In genomic region chr16:27436065-27436464, GRCh38 we compare ENCODE assay signal across 16 cellular contexts. TPM values are rescaled to one million over a fixed set of nuclear protein-coding genes. Genes with fewer than 3 reads are reported as not detected.
DNase-seq lines count a peak whose midpoint lies in the region; ATAC-seq and TF ChIP-seq lines count a peak whose summit lies in the region.
"Had no signal": no experiment of that assay in that cellular context is flagged by ENCODE, and none has a peak within 500 bp of the region (broad histone marks: within the 10 kb centered on the region; RNA-seq: fewer than 3 reads in every experiment).

No MANE protein-coding gene starts in this region.

- intact Hi-C loops in activated CD4-positive, alpha-beta T cell treated with anti-CD3 and anti-CD28 coated beads, Interleukin-2, amount 10 ng/mL, durations not matched to agents 24 days and 14 days (cut with micrococcal nuclease): no loop called here
- intact Hi-C loops in spleen (cut with DNase I; ENCODE audit: low total_unique reads) (no loop called here), mucosa of descending colon (cut with DNase I, micrococcal nuclease) (no loop called here)

- TF ChIP-seq CTCF in spleen (IDR thresholded peaks at IDR 0.05 in 8 of 11, conservative IDR thresholded peaks at IDR 0.05 in 3 of 11) (no peak), mucosa of descending colon (IDR thresholded peaks at IDR 0.05) (no peak)

- peaks cover 25% of the 10 kb centered on the region for H3K4me1 Mint-ChIP-seq in activated CD4-positive, alpha-beta T cell treated with anti-CD3 and anti-CD28 coated beads, Interleukin-2, amount 10 ng/mL, durations not matched to agents 24 days and 14 days
- H3K4me1 Mint-ChIP-seq in activated CD8-positive, alpha-beta T cell treated with anti-CD3 and anti-CD28 coated beads, Interleukin-2, amount 10 ng/mL, durations not matched to agents 7 days and 5 days (ENCODE audit: low read depth): peaks cover 24% of the 10 kb centered on the region
- peaks cover 15 to 17% of the 10 kb centered on the region in 2 donors for H3K4me1 Mint-ChIP-seq in effector memory CD8-positive, alpha-beta T cell (ENCODE audit: low read depth in 2 of 2)

- H3K9me3 ChIP-seq in spleen: no peaks in the 10 kb centered on the region
- no peaks in the 10 kb centered on the region for H3K9me3 ChIP-seq in mucosa of descending colon
- H3K9me3 ChIP-seq: A549, SJCRH30, testis had no signal

- CTCF ChIA-PET in activated CD8-positive, alpha-beta T cell treated with anti-CD3 and anti-CD28 coated beads, Interleukin-2, amount 10 ng/mL, durations not matched to agents 7 days and 5 days (lab: Charles Lee): no interaction called here

- no peak for ATAC-seq in activated CD8-positive, alpha-beta T cell treated with anti-CD3 and anti-CD28 coated beads, Interleukin-2, amount 10 ng/mL, durations not matched to agents 7 days and 5 days
- no peak for ATAC-seq in effector memory CD8-positive, alpha-beta T cell (replicated peaks)
- ATAC-seq in mucosa of descending colon (no peak), HG03159 (IDR thresholded peaks at IDR 0.05; ENCODE audit: unreplicated experiment) (no peak)
- ATAC-seq: A549, left colon had no signal

- POLR2A ChIA-PET in activated CD8-positive, alpha-beta T cell treated with anti-CD3 and anti-CD28 coated beads, Interleukin-2, amount 10 ng/mL, durations not matched to agents 7 days and 5 days (lab: Charles Lee): no interaction called here

- peaks cover 0 to 14% (median 0%) of the 10 kb centered on the region in 7 donors for H3K27me3 ChIP-seq in spleen (replicated peaks in 1 of 7)
- H3K27me3 ChIP-seq: SJCRH30, testis had no signal

- no peak overlapping the region for H3K4me3 ChIP-seq in spleen
- no peak overlapping the region for H3K4me3 ChIP-seq in mucosa of descending colon
- H3K4me3 ChIP-seq: A549, SJCRH30, testis had no signal

- no peak for TF ChIP-seq POLR2A in spleen (IDR thresholded peaks at IDR 0.05)

- no peak overlapping the region for H3K27ac ChIP-seq in spleen
- H3K27ac ChIP-seq: A549, SJCRH30, testis had no signal

- no peak overlapping the region for H3K4me3 Mint-ChIP-seq in activated CD4-positive, alpha-beta T cell treated with anti-CD3 and anti-CD28 coated beads, Interleukin-2, amount 10 ng/mL, durations not matched to agents 24 days and 14 days
- no peak overlapping the region for H3K4me3 Mint-ChIP-seq in activated CD8-positive, alpha-beta T cell treated with anti-CD3 and anti-CD28 coated beads, Interleukin-2, amount 10 ng/mL, durations not matched to agents 7 days and 5 days
- no peak overlapping the region for H3K4me3 Mint-ChIP-seq in effector memory CD8-positive, alpha-beta T cell

- peak overlapping the region; percentile 41 for H3K27ac Mint-ChIP-seq in activated CD4-positive, alpha-beta T cell treated with anti-CD3 and anti-CD28 coated beads, Interleukin-2, amount 10 ng/mL, durations not matched to agents 24 days and 14 days
- H3K27ac Mint-ChIP-seq in activated CD8-positive, alpha-beta T cell treated with anti-CD3 and anti-CD28 coated beads, Interleukin-2, amount 10 ng/mL, durations not matched to agents 7 days and 5 days: peak overlapping the region; percentile 57
- peak overlapping the region; percentile 90 to 91 for H3K27ac Mint-ChIP-seq in effector memory CD8-positive, alpha-beta T cell

- WGBS in spleen, 5 donors: 95 to 100% (median 96%) methylated on average over 8 of the region's 8 CpGs

- H3K4me1 ChIP-seq in spleen (peaks cover 0 to 27% (median 9%) of the 10 kb centered on the region in 6 donors), mucosa of descending colon (ENCODE audit: low read depth) (no peaks in the 10 kb centered on the region)
- H3K4me1 ChIP-seq: A549, testis had no signal

- peaks cover 81% of the 10 kb centered on the region for H3K36me3 Mint-ChIP-seq in activated CD4-positive, alpha-beta T cell treated with anti-CD3 and anti-CD28 coated beads, Interleukin-2, amount 10 ng/mL, durations not matched to agents 24 days and 14 days (ENCODE audit: low read depth)
- peaks cover 71% of the 10 kb centered on the region for H3K36me3 Mint-ChIP-seq in activated CD8-positive, alpha-beta T cell treated with anti-CD3 and anti-CD28 coated beads, Interleukin-2, amount 10 ng/mL, durations not matched to agents 7 days and 5 days (ENCODE audit: low read depth)
- peaks cover 80% of the 10 kb centered on the region for H3K36me3 Mint-ChIP-seq in effector memory CD8-positive, alpha-beta T cell (ENCODE audit: insufficient read depth)

- H3K27me3 Mint-ChIP-seq in activated CD4-positive, alpha-beta T cell treated with anti-CD3 and anti-CD28 coated beads, Interleukin-2, amount 10 ng/mL, durations not matched to agents 24 days and 14 days: no peaks in the 10 kb centered on the region
- H3K27me3 Mint-ChIP-seq in activated CD8-positive, alpha-beta T cell treated with anti-CD3 and anti-CD28 coated beads, Interleukin-2, amount 10 ng/mL, durations not matched to agents 7 days and 5 days (ENCODE audit: low read depth): no peaks in the 10 kb centered on the region
- H3K27me3 Mint-ChIP-seq in effector memory CD8-positive, alpha-beta T cell: no peaks in the 10 kb centered on the region

- H3K9me3 Mint-ChIP-seq in activated CD4-positive, alpha-beta T cell treated with anti-CD3 and anti-CD28 coated beads, Interleukin-2, amount 10 ng/mL, durations not matched to agents 24 days and 14 days: no peaks in the 10 kb centered on the region
- H3K9me3 Mint-ChIP-seq in activated CD8-positive, alpha-beta T cell treated with anti-CD3 and anti-CD28 coated beads, Interleukin-2, amount 10 ng/mL, durations not matched to agents 7 days and 5 days (ENCODE audit: insufficient read depth): no peaks in the 10 kb centered on the region
- no peaks in the 10 kb centered on the region for H3K9me3 Mint-ChIP-seq in effector memory CD8-positive, alpha-beta T cell

- H3K36me3 ChIP-seq in spleen (peaks cover 0 to 79% (median 12%) of the 10 kb centered on the region in 6 donors), mucosa of descending colon (ENCODE audit: low read depth) (no peaks in the 10 kb centered on the region)

- DNase-seq in activated CD4-positive, alpha-beta T cell treated with anti-CD3 and anti-CD28 coated beads, Interleukin-2, amount 10 ng/mL, durations not matched to agents 24 days and 14 days: no peak
- DNase-seq in activated CD4-positive, alpha-beta T cell treated with anti-CD3 and anti-CD28 coated beads, Interleukin-2, amount 50 U/mL, for 4 hours: no peak
- peak; percentile 16 for DNase-seq in activated CD8-positive, alpha-beta T cell treated with anti-CD3 and anti-CD28 coated beads, Interleukin-2, amount 10 ng/mL, durations not matched to agents 7 days and 5 days
- DNase-seq in effector memory CD8-positive, alpha-beta T cell: no peak
- peak; percentile 47 for DNase-seq in spleen
- no peak for DNase-seq in mucosa of descending colon
- DNase-seq in T1000 (lab: John Stamatoyannopoulos, UW): no peak
- DNase-seq: COR-L47, GF-D8, left colon, NCI-H1417, NCI-H345, SJCRH30 had no signal

RNA-seq across cellular contexts. Expression of gene IL21R, which starts 34.1 kb away (rescaled TPM):
- total RNA-seq in activated CD4-positive, alpha-beta T cell treated with anti-CD3 and anti-CD28 coated beads, Interleukin-2, amount 10 ng/mL, durations not matched to agents 24 days and 14 days: 94.9 and 100 TPM in 2 replicates
- total RNA-seq in activated CD8-positive, alpha-beta T cell treated with anti-CD3 and anti-CD28 coated beads, Interleukin-2, amount 10 ng/mL, durations not matched to agents 7 days and 5 days: 10 to 100 TPM; 23.5 to 24.2 TPM
- total RNA-seq in spleen: 10 to 100 TPM in 6 of 7 donors, 1 to 10 TPM in 1; 8.7 to 19.7 (median 13.0) TPM
- 1 to 10 TPM; 2.7 to 6.0 (median 3.3) TPM for polyA plus RNA-seq in spleen
- total RNA-seq in mucosa of descending colon: 1 to 10 TPM in 2 of 3 donors, under 1 TPM in 1; 0.47 to 1.4 (median 1.0) TPM

Comparison
In these comparisons a context has a peak if more than half of its experiments do, and no peak if none do; other contexts are left out.
1. DNase-seq: peak in activated CD8-positive, alpha-beta T cell treated with anti-CD3 and anti-CD28 coated beads, Interleukin-2, amount 10 ng/mL, durations not matched to agents 7 days and 5 days (single experiment) and spleen (single experiment); none in activated CD4-positive, alpha-beta T cell treated with anti-CD3 and anti-CD28 coated beads, Interleukin-2, amount 10 ng/mL, durations not matched to agents 24 days and 14 days (single experiment), activated CD4-positive, alpha-beta T cell treated with anti-CD3 and anti-CD28 coated beads, Interleukin-2, amount 50 U/mL, for 4 hours (0 of 2), effector memory CD8-positive, alpha-beta T cell (0 of 3), mucosa of descending colon (0 of 3) and T1000 (single experiment).
2. Peak in every context shown above with its lines, with median percentiles within 50 percentile points of each other: H3K27ac Mint-ChIP-seq.